Comparison of ENCODE assay signal across 10 cellular contexts in the genomic region with DNA sequence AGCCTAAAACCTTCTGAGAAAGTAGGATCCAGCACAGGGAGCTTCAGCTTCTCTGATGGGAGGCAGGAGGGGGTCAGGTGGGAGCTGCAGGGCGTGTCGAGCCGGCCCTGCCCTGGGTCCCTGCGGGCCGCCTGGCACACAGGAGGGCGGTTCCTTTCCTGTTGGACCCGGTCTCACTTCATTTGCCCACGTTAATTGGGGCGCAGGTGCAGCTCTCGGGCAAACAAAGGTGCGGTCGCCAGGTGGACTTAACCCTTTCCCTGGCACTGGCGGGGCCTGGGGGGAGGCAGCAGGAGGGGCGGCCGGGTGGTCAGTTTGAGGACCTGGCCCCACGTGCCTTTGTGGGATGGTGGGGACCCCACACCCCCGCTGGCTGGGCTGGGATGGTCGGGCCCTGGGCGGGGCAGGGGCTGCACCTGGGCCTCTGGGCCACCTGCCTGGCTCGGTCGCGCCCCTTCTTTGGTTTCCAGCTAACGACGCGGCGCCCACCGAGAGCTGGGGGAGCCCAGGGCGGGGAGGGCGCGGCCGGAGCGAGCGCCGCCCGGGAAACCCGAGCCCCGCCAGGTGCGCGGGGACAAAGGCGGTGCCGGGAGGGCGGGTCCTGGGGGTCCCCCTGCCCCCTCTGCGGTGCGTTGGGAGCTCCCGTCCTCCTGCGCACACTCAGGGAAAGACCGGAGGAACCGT. TPM values are rescaled to one million over a fixed set of nuclear protein-coding genes. Genes with fewer than 3 reads are reported as not detected.
DNase-seq lines count a peak whose midpoint lies in the region; ATAC-seq, FAIRE-seq and TF ChIP-seq lines count a peak whose summit lies in the region.
"Had no signal": no experiment of that assay in that cellular context is flagged by ENCODE, and none has a peak within 500 bp of the region (broad histone marks: within the 10 kb centered on the region; RNA-seq: fewer than 3 reads in every experiment).

No MANE protein-coding gene starts in this region.

- peak; percentile 77 for TF ChIP-seq EP300 in Ishikawa (IDR thresholded peaks at IDR 0.05; ENCODE audit: borderline replicate concordance)

- H3K4me1 Mint-ChIP-seq in T-helper 17 cell = peaks cover 16% of the 10 kb centered on the region
- H3K4me1 Mint-ChIP-seq in naive thymus-derived CD8-positive, alpha-beta T cell = peaks cover 8 to 25% (median 24%) of the 10 kb centered on the region in 4 donors

- no peak for TF ChIP-seq POLR2A in GM12891 (IDR thresholded peaks at IDR 0.05; ENCODE audit: low read depth, low read length)

- H3K27ac ChIP-seq in substantia nigra (ENCODE audit: low read depth, low read length, poor library complexity, severe bottlenecking) = no peak overlapping the region
- H3K27ac ChIP-seq: HL-60 had no signal

- peak overlapping the region; percentile 68 for H3K27ac Mint-ChIP-seq in T-helper 17 cell
- H3K27ac Mint-ChIP-seq in naive thymus-derived CD8-positive, alpha-beta T cell = peak overlapping the region in 5 of 10 donors; percentile 12 to 68 (median 48)

- peak overlapping the region; percentile 70 for H3K4me3 Mint-ChIP-seq in T-helper 17 cell
- H3K4me3 Mint-ChIP-seq in naive thymus-derived CD8-positive, alpha-beta T cell = peak overlapping the region in 9 of 10 donors; percentile 28 to 69 (median 52)

- no peak for FAIRE-seq in GM12891 (lab: Jason Lieb, UNC)

- ATAC-seq in T-helper 17 cell (peak; percentile 43), GM19467 (IDR thresholded peaks at IDR 0.05; ENCODE audit: unreplicated experiment) (no peak)
- ATAC-seq in naive thymus-derived CD8-positive, alpha-beta T cell = peak; percentile 40 to 54

- POLR2A ChIA-PET in naive thymus-derived CD8-positive, alpha-beta T cell (lab: Charles Lee) = interaction anchor here (1.0 to 1.4 kb wide), 3 partner anchors 20 to 114 kb away, joined by 3 to 4 read pairs (median 3); no protein-coding TSS in a partner anchor

- no peaks in the 10 kb centered on the region for H3K36me3 Mint-ChIP-seq in T-helper 17 cell (ENCODE audit: low read depth)
- no peaks in the 10 kb centered on the region for H3K36me3 Mint-ChIP-seq in naive thymus-derived CD8-positive, alpha-beta T cell

- TF ChIP-seq RAD21 in Ishikawa (IDR thresholded peaks at IDR 0.05; ENCODE audit: low read depth) = peak; percentile 15; the same call in 1 of the 2 replicates

- H3K9me3 ChIP-seq in T-helper 17 cell (ENCODE audit: control insufficient read depth, low read length, poor library complexity, severe bottlenecking) = no peaks in the 10 kb centered on the region

- DNase-seq in GM12891 (ENCODE audit: insufficient read length, low spot score) (peak; percentile 63), T-helper 17 cell (peak in 1 of 3 donors; percentile 24), substantia nigra (lab: John Stamatoyannopoulos, UW) (no peak), mesenteric fat pad (ENCODE audit: low spot score) (no peak), cerebellar cortex (ENCODE audit: low spot score) (no peak)
- peak in 1 of 10 donors; percentile 27 for DNase-seq in naive thymus-derived CD8-positive, alpha-beta T cell
- DNase-seq: mesendoderm had no signal

- H3K9me3 Mint-ChIP-seq in naive thymus-derived CD8-positive, alpha-beta T cell = no peaks in the 10 kb centered on the region

- no peaks in the 10 kb centered on the region for H3K27me3 Mint-ChIP-seq in T-helper 17 cell
- H3K27me3 Mint-ChIP-seq in naive thymus-derived CD8-positive, alpha-beta T cell = no peaks in the 10 kb centered on the region

TF ChIP-seq in GM12891, 5 proteins besides CTCF, POLR2A, EP300 and RAD21:
- no peak for TF ChIP-seq PAX5 (IDR thresholded peaks at IDR 0.05; ENCODE audit: insufficient read depth, low read length, severe bottlenecking)
- no peak for TF ChIP-seq POU2F2 (IDR thresholded peaks at IDR 0.05; ENCODE audit: low read depth, low read length)
- no peak for TF ChIP-seq TAF1 (IDR thresholded peaks at IDR 0.05; ENCODE audit: low read depth, low read length)
- TF ChIP-seq POLR2AphosphoS5 (IDR thresholded peaks at IDR 0.05; ENCODE audit: low read depth, low read length) = no peak
- TF ChIP-seq SPI1 (IDR thresholded peaks at IDR 0.05; ENCODE audit: low read depth, low read length) = no peak

TF ChIP-seq in Ishikawa, 13 proteins besides CTCF, POLR2A, EP300 and RAD21:
- TF ChIP-seq ZBTB7A (IDR thresholded peaks at IDR 0.05; ENCODE audit: low read depth) = peak; percentile 96
- 0 out of 2 replicates have a peak, but pooled peaks have one; percentile 34 for TF ChIP-seq FOXM1 (IDR thresholded peaks at IDR 0.05; ENCODE audit: borderline replicate concordance, low read depth)
- TF ChIP-seq TEAD4 (IDR thresholded peaks at IDR 0.05) = 0 out of 2 replicates have a peak, but pooled peaks have one; percentile 19
- TF ChIP-seq, protein P1, sequence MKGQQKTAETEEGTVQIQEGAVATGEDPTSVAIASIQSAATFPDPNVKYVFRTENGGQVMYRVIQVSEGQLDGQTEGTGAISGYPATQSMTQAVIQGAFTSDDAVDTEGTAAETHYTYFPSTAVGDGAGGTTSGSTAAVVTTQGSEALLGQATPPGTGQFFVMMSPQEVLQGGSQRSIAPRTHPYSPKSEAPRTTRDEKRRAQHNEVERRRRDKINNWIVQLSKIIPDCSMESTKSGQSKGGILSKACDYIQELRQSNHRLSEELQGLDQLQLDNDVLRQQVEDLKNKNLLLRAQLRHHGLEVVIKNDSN (IDR thresholded peaks at IDR 0.05) = peak; percentile 37; the same call in 1 of the 2 replicates
- TF ChIP-seq, protein P2, sequence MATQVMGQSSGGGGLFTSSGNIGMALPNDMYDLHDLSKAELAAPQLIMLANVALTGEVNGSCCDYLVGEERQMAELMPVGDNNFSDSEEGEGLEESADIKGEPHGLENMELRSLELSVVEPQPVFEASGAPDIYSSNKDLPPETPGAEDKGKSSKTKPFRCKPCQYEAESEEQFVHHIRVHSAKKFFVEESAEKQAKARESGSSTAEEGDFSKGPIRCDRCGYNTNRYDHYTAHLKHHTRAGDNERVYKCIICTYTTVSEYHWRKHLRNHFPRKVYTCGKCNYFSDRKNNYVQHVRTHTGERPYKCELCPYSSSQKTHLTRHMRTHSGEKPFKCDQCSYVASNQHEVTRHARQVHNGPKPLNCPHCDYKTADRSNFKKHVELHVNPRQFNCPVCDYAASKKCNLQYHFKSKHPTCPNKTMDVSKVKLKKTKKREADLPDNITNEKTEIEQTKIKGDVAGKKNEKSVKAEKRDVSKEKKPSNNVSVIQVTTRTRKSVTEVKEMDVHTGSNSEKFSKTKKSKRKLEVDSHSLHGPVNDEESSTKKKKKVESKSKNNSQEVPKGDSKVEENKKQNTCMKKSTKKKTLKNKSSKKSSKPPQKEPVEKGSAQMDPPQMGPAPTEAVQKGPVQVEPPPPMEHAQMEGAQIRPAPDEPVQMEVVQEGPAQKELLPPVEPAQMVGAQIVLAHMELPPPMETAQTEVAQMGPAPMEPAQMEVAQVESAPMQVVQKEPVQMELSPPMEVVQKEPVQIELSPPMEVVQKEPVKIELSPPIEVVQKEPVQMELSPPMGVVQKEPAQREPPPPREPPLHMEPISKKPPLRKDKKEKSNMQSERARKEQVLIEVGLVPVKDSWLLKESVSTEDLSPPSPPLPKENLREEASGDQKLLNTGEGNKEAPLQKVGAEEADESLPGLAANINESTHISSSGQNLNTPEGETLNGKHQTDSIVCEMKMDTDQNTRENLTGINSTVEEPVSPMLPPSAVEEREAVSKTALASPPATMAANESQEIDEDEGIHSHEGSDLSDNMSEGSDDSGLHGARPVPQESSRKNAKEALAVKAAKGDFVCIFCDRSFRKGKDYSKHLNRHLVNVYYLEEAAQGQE (IDR thresholded peaks at IDR 0.05; ENCODE audit: low read depth) = no peak
- TF ChIP-seq NFIC (IDR thresholded peaks at IDR 0.05) = peak; percentile 62; the same call in 1 of the 2 replicates
- no peak for TF ChIP-seq CREB1 (IDR thresholded peaks at IDR 0.05; ENCODE audit: low read depth)
- TF ChIP-seq TCF12 (IDR thresholded peaks at IDR 0.05; ENCODE audit: low read depth) = peak; percentile 98
- TF ChIP-seq, protein P3, sequence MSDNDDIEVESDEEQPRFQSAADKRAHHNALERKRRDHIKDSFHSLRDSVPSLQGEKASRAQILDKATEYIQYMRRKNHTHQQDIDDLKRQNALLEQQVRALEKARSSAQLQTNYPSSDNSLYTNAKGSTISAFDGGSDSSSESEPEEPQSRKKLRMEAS (IDR thresholded peaks at IDR 0.05) = peak; percentile 43; the same call in 1 of the 2 replicates
- no peak for TF ChIP-seq EGR1 (IDR thresholded peaks at IDR 0.05)
TF ChIP-seq in Ishikawa: peak in this region for 7.

RNA-seq across cellular contexts. Expression of a gene that starts 20.8 kb away (rescaled TPM):
- polyA plus RNA-seq in GM12891 (2012; ENCODE audit: low read depth, missing spikeins) = 7.1 TPM
- total RNA-seq in T-helper 17 cell = 10 to 100 TPM; 13.4 to 17.1 TPM
- total RNA-seq in naive thymus-derived CD8-positive, alpha-beta T cell = 10 to 100 TPM; 24.9 to 26.5 TPM
- 10 to 100 TPM in 1 of 3 donors, 1 to 10 TPM in 2; 3.2 to 10.7 (median 6.2) TPM for polyA plus RNA-seq in naive thymus-derived CD8-positive, alpha-beta T cell
- 9.0 TPM for total RNA-seq in mesenteric fat pad

RNA-seq across cellular contexts. Expression of a gene that starts 37.0 kb away (rescaled TPM):
- not detected for polyA plus RNA-seq in GM12891 (2012; ENCODE audit: low read depth, missing spikeins)
- total RNA-seq in T-helper 17 cell (1 to 10 TPM in 1 of 2 donors, under 1 TPM in 1; 0.86 to 2.5 TPM), mesenteric fat pad (1.4 TPM)
- total RNA-seq in naive thymus-derived CD8-positive, alpha-beta T cell = not detected
- not detected for polyA plus RNA-seq in naive thymus-derived CD8-positive, alpha-beta T cell
